8 cellular contexts compared by ENCODE assay signal in genomic region chr2:142877265-142877756, GRCh38. TPM values are rescaled to one million over a fixed set of nuclear protein-coding genes. Genes with fewer than 3 reads are reported as not detected.
DNase-seq lines count a peak whose midpoint lies in the region; ATAC-seq and TF ChIP-seq lines count a peak whose summit lies in the region.

KYNU (plus strand) TSS chr2:142877664; CDS start chr2:142885368, 7,704 bp downstream.

- H3K36me3 ChIP-seq in IMR-90 (ENCODE audit: control insufficient read depth, insufficient read depth, low read length), result no peaks in the 10 kb centered on the region

- H3K4me3 ChIP-seq in IMR-90 (ENCODE audit: insufficient read depth, low read depth, low read length), result no peak within 1 kb of the TSS; the same call in 1 of the 2 replicates
- H3K4me3 ChIP-seq in fibroblast of mammary gland (ENCODE audit: control insufficient read depth, low read depth, low read length), result no peak within 1 kb of the TSS

- H4K8ac ChIP-seq in IMR-90 (ENCODE audit: low read depth in 2 of 2, low read length in 2 of 2), result peak within 1 kb of the TSS in 1 of 2 experiments; percentile 4; a peak in 3 of 4 replicates

- H3K27me3 Mint-ChIP-seq in activated T-helper 17 cell treated with anti-CD3 and anti-CD28 coated beads, Interleukin-2, amount 50 U/mL, for 72 hours, result peaks cover 8% of the 10 kb centered on the region
- no peaks in the 10 kb centered on the region for H3K27me3 Mint-ChIP-seq in activated CD4-positive, alpha-beta T cell treated with anti-CD3 and anti-CD28 coated beads, Interleukin-2, amount 10 ng/mL, durations not matched to agents 24 days and 14 days

- H3K18ac ChIP-seq in IMR-90 (ENCODE audit: low read depth, low read length), result peak within 1 kb of the TSS; percentile 4; the same call in 1 of the 2 replicates

- TF ChIP-seq RAD21 in IMR-90 (IDR thresholded peaks at IDR 0.05; ENCODE audit: low read length), result no peak

- TF ChIP-seq CTCF in IMR-90 (conservative IDR thresholded peaks at IDR 0.05; ENCODE audit: low read depth, low read length) (no peak), fibroblast of mammary gland (conservative IDR thresholded peaks at IDR 0.05; ENCODE audit: control insufficient read depth, insufficient read depth, low read depth, low read length) (peak; percentile 5)

- no peaks in the 10 kb centered on the region for H3K9me3 ChIP-seq in IMR-90 (ENCODE audit: control insufficient read depth, insufficient read depth, low read length)

- H3K27ac ChIP-seq in IMR-90 (ENCODE audit: insufficient read depth, low read length), result no peak within 1 kb of the TSS

- CTCF ChIA-PET in IMR-90 (lab: Yijun Ruan, JAX), result interaction anchor here (0.6 to 1.1 kb wide), 2 partner anchors 14 to 195 kb away, joined by 3 read pairs; no protein-coding TSS in a partner anchor

- H3K4me2 ChIP-seq in IMR-90 (ENCODE audit: low read depth, low read length), result peak within 1 kb of the TSS; percentile 0; the same call in 1 of the 2 replicates

- H2AK5ac ChIP-seq in IMR-90 (ENCODE audit: low read depth, low read length), result no peak within 1 kb of the TSS; the same call in 1 of the 2 replicates

- H3K4me1 Mint-ChIP-seq in activated T-helper 17 cell treated with anti-CD3 and anti-CD28 coated beads, Interleukin-2, amount 50 U/mL, for 72 hours, result no peaks in the 10 kb centered on the region
- no peaks in the 10 kb centered on the region for H3K4me1 Mint-ChIP-seq in activated CD4-positive, alpha-beta T cell treated with anti-CD3 and anti-CD28 coated beads, Interleukin-2, amount 10 ng/mL, durations not matched to agents 24 days and 14 days

- no peak within 1 kb of the TSS for H2BK5ac ChIP-seq in IMR-90 (ENCODE audit: low read depth, low read length, poor library complexity, severe bottlenecking)

- POLR2A ChIA-PET in IMR-90 (lab: Charles Lee; ENCODE audit: unreplicated experiment), result no interaction called here

- dilution Hi-C loops in IMR-90 (cut with HindIII; ENCODE audit: low sequenced_read_pairs, unreplicated experiment), result no loop called here

- ATAC-seq in GM21526 (IDR thresholded peaks at IDR 0.05; ENCODE audit: low FRiP score, unreplicated experiment) (peak; percentile 59), IMR-90 (ENCODE audit: low read depth) (peak; percentile 27)
- ATAC-seq in activated T-helper 17 cell treated with anti-CD3 and anti-CD28 coated beads, Interleukin-2, amount 50 U/mL, for 72 hours (replicated peaks), result no peak

- H3K9me3 Mint-ChIP-seq in activated T-helper 17 cell treated with anti-CD3 and anti-CD28 coated beads, Interleukin-2, amount 50 U/mL, for 72 hours, result no peaks in the 10 kb centered on the region
- no peaks in the 10 kb centered on the region for H3K9me3 Mint-ChIP-seq in activated CD4-positive, alpha-beta T cell treated with anti-CD3 and anti-CD28 coated beads, Interleukin-2, amount 10 ng/mL, durations not matched to agents 24 days and 14 days

- no CpG with 5 or more reads among the region's 2 CpGs for WGBS in IMR-90 (ENCODE audit: extremely low coverage in 2 of 2, insufficient read length in 1 of 2), 2 experiments

- no peak within 1 kb of the TSS for H3K27ac Mint-ChIP-seq in activated T-helper 17 cell treated with anti-CD3 and anti-CD28 coated beads, Interleukin-2, amount 50 U/mL, for 72 hours
- no peak within 1 kb of the TSS for H3K27ac Mint-ChIP-seq in activated CD4-positive, alpha-beta T cell treated with anti-CD3 and anti-CD28 coated beads, Interleukin-2, amount 10 ng/mL, durations not matched to agents 24 days and 14 days

- BruUV-seq in IMR-90 (replicated peaks; lab: Mats Ljungman, UMichigan), result no TSS peak

- 0 out of 2 replicates have a peak within 1 kb of the TSS, but pooled peaks have one; percentile 52 for H2BK120ac ChIP-seq in IMR-90 (ENCODE audit: low read depth, low read length)

- peak within 1 kb of the TSS; percentile 21; the same call in 1 of the 2 replicates for H3K14ac ChIP-seq in IMR-90 (replicated peaks; ENCODE audit: low read depth, low read length)

- no peaks in the 10 kb centered on the region for H4K20me1 ChIP-seq in IMR-90 (ENCODE audit: insufficient read depth, low read length)

- no peak within 1 kb of the TSS for H3K4ac ChIP-seq in IMR-90 (ENCODE audit: low read depth, low read length)

- no peak within 1 kb of the TSS for H3K56ac ChIP-seq in IMR-90 (ENCODE audit: extremely low read depth, insufficient read depth, low read length)

- H3K9me1 ChIP-seq in IMR-90 (ENCODE audit: insufficient read depth, low read length), result no peaks in the 10 kb centered on the region; the same call in 1 of the 2 replicates

- H3K4me3 Mint-ChIP-seq in activated T-helper 17 cell treated with anti-CD3 and anti-CD28 coated beads, Interleukin-2, amount 50 U/mL, for 72 hours, result no peak within 1 kb of the TSS
- H3K4me3 Mint-ChIP-seq in activated CD4-positive, alpha-beta T cell treated with anti-CD3 and anti-CD28 coated beads, Interleukin-2, amount 10 ng/mL, durations not matched to agents 24 days and 14 days, result no peak within 1 kb of the TSS

- TF ChIP-seq POLR2A in IMR-90 (IDR thresholded peaks at IDR 0.05; ENCODE audit: low read depth, low read length), result no peak

- in situ Hi-C loops in IMR-90 (cut with MboI; ENCODE audit: low sequenced_read_pairs), result no loop called here

- H3K9ac ChIP-seq in IMR-90 (ENCODE audit: low read depth, low read length), result no peak within 1 kb of the TSS

- H2AFZ ChIP-seq in IMR-90 (replicated peaks; ENCODE audit: low read length, poor library complexity), result no peak within 1 kb of the TSS

- H2BK20ac ChIP-seq in IMR-90 (ENCODE audit: low read depth, low read length), result peak within 1 kb of the TSS; percentile 43; the same call in 1 of the 2 replicates

- peaks cover 6% of the 10 kb centered on the region for H3K4me1 ChIP-seq in IMR-90 (ENCODE audit: control insufficient read depth, insufficient read depth, low read length)

- peak within 1 kb of the TSS; percentile 3; the same call in 1 of the 3 replicates for H2BK15ac ChIP-seq in IMR-90 (ENCODE audit: low read depth, low read length)

- DNase-seq in ELR (ENCODE audit: low read depth) (peak; percentile 48), IMR-90 (peak; percentile 33), fibroblast of mammary gland (ENCODE audit: low read depth) (peak; percentile 40), NK-92 (lab: John Stamatoyannopoulos, UW; ENCODE audit: unreplicated experiment) (no peak)
- no peak for DNase-seq in stimulated activated CD4-positive, alpha-beta T cell treated with anti-CD3 and anti-CD28 coated beads, Interleukin-4, amount 100 ng/mL, for 24 hours
- no peak for DNase-seq in activated CD4-positive, alpha-beta T cell treated with anti-CD3 and anti-CD28 coated beads, Interleukin-2, amount 10 ng/mL, durations not matched to agents 24 days and 14 days

- H2AK9ac ChIP-seq in IMR-90 (replicated peaks; ENCODE audit: low read depth, low read length, poor library complexity), result no peak within 1 kb of the TSS

- no peak within 1 kb of the TSS; the same call in 1 of the 2 replicates for H4K5ac ChIP-seq in IMR-90 (ENCODE audit: low read depth, low read length)

- H3K23ac ChIP-seq in IMR-90 (ENCODE audit: low read depth, low read length), result no peak within 1 kb of the TSS

- H4K91ac ChIP-seq in IMR-90 (ENCODE audit: insufficient read depth, low read depth, low read length), result no peak within 1 kb of the TSS; the same call in 1 of the 2 replicates

- no peaks in the 10 kb centered on the region for H3K36me3 Mint-ChIP-seq in activated T-helper 17 cell treated with anti-CD3 and anti-CD28 coated beads, Interleukin-2, amount 50 U/mL, for 72 hours (ENCODE audit: low read depth)
- no peaks in the 10 kb centered on the region for H3K36me3 Mint-ChIP-seq in activated CD4-positive, alpha-beta T cell treated with anti-CD3 and anti-CD28 coated beads, Interleukin-2, amount 10 ng/mL, durations not matched to agents 24 days and 14 days (ENCODE audit: low read depth)

- no peaks in the 10 kb centered on the region for H3K27me3 ChIP-seq in IMR-90 (ENCODE audit: control insufficient read depth, insufficient read depth, low read length)

- intact Hi-C loops in IMR-90 (cut with micrococcal nuclease), result loop anchor here (5.0 kb wide), 2 partner anchors 85 to 105 kb away; no protein-coding TSS in a partner anchor
- intact Hi-C loops in activated CD4-positive, alpha-beta T cell treated with anti-CD3 and anti-CD28 coated beads, Interleukin-2, amount 10 ng/mL, durations not matched to agents 24 days and 14 days (cut with micrococcal nuclease), result no loop called here

- no peaks in the 10 kb centered on the region for H3K79me1 ChIP-seq in IMR-90 (ENCODE audit: low read depth in 1 of 2, low read length in 2 of 2)

TF ChIP-seq in IMR-90, 13 proteins besides CTCF, POLR2A, EP300 and RAD21 (continues in another document):
- TF ChIP-seq MAZ (IDR thresholded peaks at IDR 0.05; ENCODE audit: borderline replicate concordance, low read depth, low read length) (no peak), RCOR1 (IDR thresholded peaks at IDR 0.05; ENCODE audit: insufficient replicate concordance, low read length) (no peak), MAFK (IDR thresholded peaks at IDR 0.05; ENCODE audit: low read depth, low read length) (no peak), FOS (IDR thresholded peaks at IDR 0.05; ENCODE audit: low read depth, low read length) (no peak), USF2 (IDR thresholded peaks at IDR 0.05; ENCODE audit: low read depth, low read length) (no peak), SMC3 (IDR thresholded peaks at IDR 0.05; ENCODE audit: low read depth, low read length) (no peak), CEBPB (IDR thresholded peaks at IDR 0.05; ENCODE audit: low read depth, low read length) (no peak), RFX5 (IDR thresholded peaks at IDR 0.05; ENCODE audit: low read depth, low read length) (no peak), CHD1 (IDR thresholded peaks at IDR 0.05; ENCODE audit: low read depth, low read length) (no peak)

RNA-seq across cellular contexts. Expression of gene KYNU, which starts in this region (rescaled TPM):
- total RNA-seq in IMR-90 (2012; rRNA removed), result 2.2 and 2.9 TPM in 2 replicates
- 0.53 and 0.75 TPM in 2 replicates for polyA plus RNA-seq in IMR-90 (2012; rRNA removed)
- polyA plus RNA-seq in IMR-90 (2012; cell fraction: cytosol; rRNA removed), result 0.13 and 0.26 TPM in 2 replicates
- 0.04 and 0.56 TPM in 2 replicates for polyA plus RNA-seq in IMR-90 (2012; cell fraction: nucleus; rRNA removed; ENCODE audit: low replicate concordance)
- under 1 TPM in 1 of 2 donors, not detected in 1; 0.05 TPM for total RNA-seq in activated T-helper 17 cell treated with anti-CD3 and anti-CD28 coated beads, Interleukin-2, amount 50 U/mL, for 72 hours
- total RNA-seq in activated CD4-positive, alpha-beta T cell treated with anti-CD3 and anti-CD28 coated beads, Interleukin-2, amount 10 ng/mL, durations not matched to agents 24 days and 14 days, result not detected in 2 replicates

Comparison
In these comparisons a context has a peak if more than half of its experiments do, and no peak if none do; other contexts are left out.
1. DNase-seq: peak in ELR (single experiment), IMR-90 (single experiment) and fibroblast of mammary gland (single experiment); none in NK-92 (single experiment), stimulated activated CD4-positive, alpha-beta T cell treated with anti-CD3 and anti-CD28 coated beads, Interleukin-4, amount 100 ng/mL, for 24 hours (single experiment) and activated CD4-positive, alpha-beta T cell treated with anti-CD3 and anti-CD28 coated beads, Interleukin-2, amount 10 ng/mL, durations not matched to agents 24 days and 14 days (single experiment).